In genomic region chr5:159878988-159879471, GRCh38 we compare ENCODE assay signal across 8 cellular contexts. TPM values are rescaled to one million over a fixed set of nuclear protein-coding genes. Genes with fewer than 3 reads are reported as not detected.
DNase-seq lines count a peak whose midpoint lies in the region; ATAC-seq and TF ChIP-seq lines count a peak whose summit lies in the region.

No MANE protein-coding gene starts in this region.

- no peaks in the 10 kb centered on the region for H3K9me3 Mint-ChIP-seq in activated CD8-positive, alpha-beta T cell treated with anti-CD3 and anti-CD28 coated beads, Interleukin-2, amount 10 ng/mL, durations not matched to agents 7 days and 5 days (ENCODE audit: insufficient read depth)

- H3K4me1 ChIP-seq in DND-41 (ENCODE audit: insufficient read depth, low read length) (no peaks in the 10 kb centered on the region), Peyer's patch (no peaks in the 10 kb centered on the region), foreskin keratinocyte (peaks cover 9% of the 10 kb centered on the region)

- DNase-seq in DND-41 (peak; percentile 8), Peyer's patch (peak in 1 of 3 donors; percentile 67), foreskin keratinocyte (peak; percentile 44 to 55), occipital lobe (lab: John Stamatoyannopoulos, UW) (peak; percentile 32), foreskin melanocyte (no peak)
- DNase-seq in activated CD8-positive, alpha-beta T cell treated with anti-CD3 and anti-CD28 coated beads, Interleukin-2, amount 10 ng/mL, durations not matched to agents 7 days and 5 days, result no peak

- H2AFZ ChIP-seq in DND-41 (ENCODE audit: low read depth, low read length), result no peak overlapping the region

- H3K4me3 ChIP-seq in DND-41 (ENCODE audit: low read depth in 1 of 2, low read length in 2 of 2) (no peak overlapping the region), Peyer's patch (no peak overlapping the region)

- no peaks in the 10 kb centered on the region for H3K36me3 ChIP-seq in DND-41 (ENCODE audit: insufficient read depth, low read length)
- no peaks in the 10 kb centered on the region for H3K36me3 ChIP-seq in Peyer's patch

- no peak overlapping the region for H3K27ac Mint-ChIP-seq in activated CD8-positive, alpha-beta T cell treated with anti-CD3 and anti-CD28 coated beads, Interleukin-2, amount 10 ng/mL, durations not matched to agents 7 days and 5 days

- no peaks in the 10 kb centered on the region for H3K36me3 Mint-ChIP-seq in activated CD8-positive, alpha-beta T cell treated with anti-CD3 and anti-CD28 coated beads, Interleukin-2, amount 10 ng/mL, durations not matched to agents 7 days and 5 days (ENCODE audit: low read depth)

- H3K27ac ChIP-seq in DND-41 (ENCODE audit: low read length) (no peak overlapping the region), Peyer's patch (peak overlapping the region; percentile 6 to 70 (median 44)), foreskin keratinocyte (no peak overlapping the region)

- H3K4me3 Mint-ChIP-seq in activated CD8-positive, alpha-beta T cell treated with anti-CD3 and anti-CD28 coated beads, Interleukin-2, amount 10 ng/mL, durations not matched to agents 7 days and 5 days, result no peak overlapping the region

- POLR2A ChIA-PET in activated CD8-positive, alpha-beta T cell treated with anti-CD3 and anti-CD28 coated beads, Interleukin-2, amount 10 ng/mL, durations not matched to agents 7 days and 5 days (lab: Charles Lee), result no interaction called here

- no peak overlapping the region for H3K9ac ChIP-seq in DND-41 (ENCODE audit: low read depth, low read length)

- H3K4me1 Mint-ChIP-seq in activated CD8-positive, alpha-beta T cell treated with anti-CD3 and anti-CD28 coated beads, Interleukin-2, amount 10 ng/mL, durations not matched to agents 7 days and 5 days (ENCODE audit: low read depth), result no peaks in the 10 kb centered on the region

- H3K4me2 ChIP-seq in DND-41 (ENCODE audit: insufficient read depth, low read length), result no peak overlapping the region

- peaks cover 8% of the 10 kb centered on the region for H3K27me3 Mint-ChIP-seq in activated CD8-positive, alpha-beta T cell treated with anti-CD3 and anti-CD28 coated beads, Interleukin-2, amount 10 ng/mL, durations not matched to agents 7 days and 5 days (ENCODE audit: low read depth)

- no peaks in the 10 kb centered on the region for H4K20me1 ChIP-seq in DND-41 (ENCODE audit: insufficient read depth, low read length)

- H3K79me2 ChIP-seq in DND-41 (ENCODE audit: insufficient read depth, low read length), result no peaks in the 10 kb centered on the region

- CTCF ChIA-PET in activated CD8-positive, alpha-beta T cell treated with anti-CD3 and anti-CD28 coated beads, Interleukin-2, amount 10 ng/mL, durations not matched to agents 7 days and 5 days (lab: Charles Lee), result no interaction called here

- ATAC-seq in DND-41 (ENCODE audit: insufficient read depth, low read depth), result peak; percentile 55
- ATAC-seq in foreskin keratinocyte, result peak; percentile 89
- ATAC-seq in HG03460 (IDR thresholded peaks at IDR 0.05; ENCODE audit: unreplicated experiment), result no peak
- no peak for ATAC-seq in GM19351 (IDR thresholded peaks at IDR 0.05; ENCODE audit: unreplicated experiment)
- ATAC-seq in activated CD8-positive, alpha-beta T cell treated with anti-CD3 and anti-CD28 coated beads, Interleukin-2, amount 10 ng/mL, durations not matched to agents 7 days and 5 days, result no peak

- TF ChIP-seq CTCF in DND-41 (IDR thresholded peaks at IDR 0.05; ENCODE audit: borderline replicate concordance, extremely low read depth, low read length, poor library complexity, severe bottlenecking) (no peak), Peyer's patch (IDR thresholded peaks at IDR 0.05) (no peak), foreskin keratinocyte (conservative IDR thresholded peaks at IDR 0.05) (peak; percentile 23)

- H3K27me3 ChIP-seq in DND-41 (ENCODE audit: insufficient read depth, low read length, poor library complexity), result no peaks in the 10 kb centered on the region
- H3K27me3 ChIP-seq in Peyer's patch, result no peaks in the 10 kb centered on the region
- no peaks in the 10 kb centered on the region for H3K27me3 ChIP-seq in foreskin keratinocyte

- TF ChIP-seq POLR2A in Peyer's patch (IDR thresholded peaks at IDR 0.05), result no peak

- H3K9me3 ChIP-seq in DND-41 (ENCODE audit: insufficient read depth, low read length, severe bottlenecking) (no peaks in the 10 kb centered on the region), Peyer's patch (no peaks in the 10 kb centered on the region)

RNA-seq across cellular contexts. Expression of gene ADRA1B, which starts 37.3 kb away (rescaled TPM):
- total RNA-seq in Peyer's patch, result 10 to 100 TPM in 1 of 4 donors, 1 to 10 TPM in 3; 1.7 to 12.2 (median 5.2) TPM
- 0.11 TPM in 1 of 2 replicates, not detected in the other for total RNA-seq in foreskin keratinocyte
- polyA plus RNA-seq in foreskin keratinocyte, result 0.07 TPM in 1 of 2 replicates, not detected in the other
- total RNA-seq in occipital lobe, result 1.1 TPM
- not detected for total RNA-seq in activated CD8-positive, alpha-beta T cell treated with anti-CD3 and anti-CD28 coated beads, Interleukin-2, amount 10 ng/mL, durations not matched to agents 7 days and 5 days

Comparison
In these comparisons a context has a peak if more than half of its experiments do, and no peak if none do; other contexts are left out.
1. ATAC-seq: peak in DND-41 (single experiment) and foreskin keratinocyte (single experiment); none in HG03460 (single experiment), GM19351 (single experiment) and activated CD8-positive, alpha-beta T cell treated with anti-CD3 and anti-CD28 coated beads, Interleukin-2, amount 10 ng/mL, durations not matched to agents 7 days and 5 days (single experiment).
2. DNase-seq: peak in DND-41 (single experiment), foreskin keratinocyte (2 of 2) and occipital lobe (single experiment); none in foreskin melanocyte (single experiment) and activated CD8-positive, alpha-beta T cell treated with anti-CD3 and anti-CD28 coated beads, Interleukin-2, amount 10 ng/mL, durations not matched to agents 7 days and 5 days (single experiment).
3. H3K27ac ChIP-seq: peak in Peyer's patch (4 of 4); none in DND-41 (single experiment) and foreskin keratinocyte (single experiment).